Comparison of ENCODE assay signal across 15 cellular contexts in genomic region chr3:11757441-11757875, GRCh38.
DNase-seq lines count a peak whose midpoint lies in the region; ATAC-seq, FAIRE-seq and TF ChIP-seq lines count a peak whose summit lies in the region.
"Had no signal": no experiment of that assay in that cellular context is flagged by ENCODE, and none has a peak within 500 bp of the region (broad histone marks: within the 10 kb centered on the region; RNA-seq: fewer than 3 reads in every experiment).

No MANE protein-coding gene starts in this region.

- no peak overlapping the region for H3K18ac ChIP-seq in neuronal stem cell (ENCODE audit: low read length)

- H3K4me3 ChIP-seq in K562 (no peak overlapping the region), neuronal stem cell (ENCODE audit: low read length in 2 of 2) (no peak overlapping the region)
- H3K4me3 ChIP-seq: sigmoid colon, SJSA1, thoracic aorta had no signal

- H2AK5ac ChIP-seq in neuronal stem cell (ENCODE audit: low read depth, low read length): no peak overlapping the region

- CTCF ChIA-PET in K562 (lab: Yijun Ruan, JAX; ENCODE audit: low intra/inter-chr PET ratio): no interaction called here

- no peak overlapping the region for H2BK15ac ChIP-seq in neuronal stem cell (ENCODE audit: low read length)

- H3K9ac ChIP-seq in K562 (ENCODE audit: insufficient read depth in 1 of 2, low read depth in 2 of 2, low read length in 2 of 2) (no peak overlapping the region), neuronal stem cell (ENCODE audit: low read depth, low read length, poor library complexity) (no peak overlapping the region)

- in situ Hi-C loops in K562 (cut with MboI): no loop called here

- no peak overlapping the region for H3K27ac ChIP-seq in K562 (ENCODE audit: extremely low read depth, low read depth, low read length)
- no peak overlapping the region for H3K27ac ChIP-seq in neuronal stem cell (replicated peaks; ENCODE audit: low read length)
- H3K27ac ChIP-seq: sigmoid colon, SJSA1, thoracic aorta had no signal

- H3K4ac ChIP-seq in neuronal stem cell (ENCODE audit: low read length): no peak overlapping the region

- H3K4me1 ChIP-seq in K562 (replicated peaks in 1 of 2; ENCODE audit: control insufficient read depth in 2 of 2, insufficient read depth in 2 of 2, low read length in 2 of 2) (no peaks in the 10 kb centered on the region), neuronal stem cell (ENCODE audit: control insufficient read depth in 2 of 2, insufficient read depth in 1 of 2, low read depth in 1 of 2, low read length in 2 of 2) (peaks cover 0 to 12% of the 10 kb centered on the region in 2 donors)
- H3K4me1 ChIP-seq: sigmoid colon had no signal

- no peak overlapping the region for H3K23ac ChIP-seq in neuronal stem cell (ENCODE audit: low read depth, low read length, poor library complexity)

- POLR2A ChIA-PET in K562 (lab: Yijun Ruan, JAX): no interaction called here

- H4K91ac ChIP-seq in neuronal stem cell (ENCODE audit: low read depth, low read length, poor library complexity): no peak overlapping the region

- H3K27me3 ChIP-seq in K562 (ENCODE audit: control insufficient read depth in 2 of 2, insufficient read depth in 2 of 2, low read length in 2 of 2) (peaks cover 49 to 67% of the 10 kb centered on the region in 2 experiments), neuronal stem cell (ENCODE audit: control insufficient read depth in 3 of 3, insufficient read depth in 3 of 3, low read depth in 1 of 3, low read length in 3 of 3) (no peaks in the 10 kb centered on the region)
- H3K27me3 ChIP-seq: sigmoid colon, SJSA1 had no signal

- no peaks in the 10 kb centered on the region for H3K9me1 ChIP-seq in K562 (ENCODE audit: control insufficient read depth, insufficient read depth, low read length)

- H2BK5ac ChIP-seq in neuronal stem cell (ENCODE audit: low read length): no peak overlapping the region

- H2AFZ ChIP-seq in K562 (ENCODE audit: low read depth, low read length) (no peak overlapping the region), neuronal stem cell (ENCODE audit: low read length) (peak overlapping the region; percentile 71)

- H3K79me2 ChIP-seq in K562 (ENCODE audit: control insufficient read depth, insufficient read depth, low read length): no peaks in the 10 kb centered on the region

- no peak for TF ChIP-seq POLR2A in K562 (conservative IDR thresholded peaks at IDR 0.05)

- TF ChIP-seq EP300 in K562 (IDR thresholded peaks at IDR 0.05; ENCODE audit: low read length): no peak

- H3K9me3 ChIP-seq in K562 (replicated peaks; ENCODE audit: control insufficient read depth, insufficient read depth, low read depth, low read length) (no peaks in the 10 kb centered on the region), neuronal stem cell (replicated peaks in 1 of 2; ENCODE audit: control insufficient read depth in 2 of 2, insufficient read depth in 1 of 2, low read depth in 1 of 2, low read length in 2 of 2) (peaks cover 0 to 2% of the 10 kb centered on the region in 2 donors)
- H3K9me3 ChIP-seq: sigmoid colon, SJSA1, thoracic aorta had no signal

- peak; percentile 7 for DNase-seq in ELF-1 (ENCODE audit: low read depth, low spot score)
- peak; percentile 67 for DNase-seq in LHCN-M2 (ENCODE audit: low read depth)
- DNase-seq in K562 (ENCODE audit: extremely low read depth in 1 of 4, low spot score in 3 of 4): peak in 1 of 4 experiments; percentile 15
- DNase-seq in neuronal stem cell (ENCODE audit: low spot score): no peak
- no peak for DNase-seq in CD1c-positive myeloid dendritic cell (ENCODE audit: extremely low spot score)
- DNase-seq: activated B cell treated with CpG ODN at 0.5 μM for 24 hours, NCI-H2171, sigmoid colon had no signal

- H3K4me2 ChIP-seq in K562 (ENCODE audit: insufficient read depth, low read length) (no peak overlapping the region), neuronal stem cell (ENCODE audit: insufficient read depth, low read length, poor library complexity, severe bottlenecking) (no peak overlapping the region)

- under 1% methylated on average over 9 of the region's 9 CpGs for WGBS in K562 (ENCODE audit: insufficient coverage, low coverage, missing lambda C conversion rate)
- no CpG with 5 or more reads among the region's 9 CpGs for WGBS in neuronal stem cell (ENCODE audit: extremely low coverage in 2 of 2, insufficient read length in 2 of 2, insufficient replicate concordance in 1 of 2), 2 donors

- H4K20me1 ChIP-seq in K562 (replicated peaks; ENCODE audit: control insufficient read depth, insufficient read depth, low read length): 0 out of 2 replicates have a peak, but pooled peaks cover 8% of the 10 kb centered on the region

- intact Hi-C loops in K562 (cut with micrococcal nuclease): no loop called here

- H3K14ac ChIP-seq in neuronal stem cell (ENCODE audit: low read length): no peak overlapping the region

- ATAC-seq in K562 (peak; percentile 50), HG02610 (IDR thresholded peaks at IDR 0.05; ENCODE audit: unreplicated experiment) (no peak), HG03442 (IDR thresholded peaks at IDR 0.05; ENCODE audit: unreplicated experiment) (no peak)

- no peak overlapping the region for H2BK120ac ChIP-seq in neuronal stem cell (ENCODE audit: low read depth, low read length)

- no peak for FAIRE-seq in K562 (lab: Jason Lieb, UNC)
- FAIRE-seq: endothelial cell of umbilical vein, GM12892, H54 had no signal

- no peak for TF ChIP-seq CTCF in K562 (IDR thresholded peaks at IDR 0.05 in 2 of 3, conservative IDR thresholded peaks at IDR 0.05 in 1 of 3; ENCODE audit: insufficient read depth in 2 of 3, low read depth in 1 of 3, low read length in 3 of 3)

- H4K8ac ChIP-seq in neuronal stem cell (ENCODE audit: low read depth, low read length): no peak overlapping the region

- no peaks in the 10 kb centered on the region for H3K36me3 ChIP-seq in K562 (ENCODE audit: control insufficient read depth, insufficient read depth, low read length)
- H3K36me3 ChIP-seq in neuronal stem cell (replicated peaks in 1 of 2; ENCODE audit: control insufficient read depth in 2 of 2, insufficient read depth in 2 of 2, low read length in 2 of 2): no peaks in the 10 kb centered on the region
- H3K36me3 ChIP-seq: sigmoid colon, SJSA1, thoracic aorta had no signal

- no TSS peak for BruUV-seq in K562 (replicated peaks; lab: Mats Ljungman, UMichigan)

- H2BK12ac ChIP-seq in neuronal stem cell (ENCODE audit: low read length): no peak overlapping the region

- TF ChIP-seq RAD21 in K562 (CRISPR knock-in tag; conservative IDR thresholded peaks at IDR 0.05 in 1 of 2, IDR thresholded peaks at IDR 0.05 in 1 of 2): no peak

- no peaks in the 10 kb centered on the region for H3K79me1 ChIP-seq in neuronal stem cell (ENCODE audit: low read depth, low read length)

TF ChIP-seq in K562, 482 proteins besides CTCF, POLR2A, EP300 and RAD21 (continues in another document):
- TF ChIP-seq ZSCAN29 (IDR thresholded peaks at IDR 0.05) (no peak), TOE1 (IDR thresholded peaks at IDR 0.05; ENCODE audit: borderline replicate concordance) (no peak), TOE1 (CRISPR knock-in tag; IDR thresholded peaks at IDR 0.05; ENCODE audit: borderline replicate concordance, low read depth) (no peak), PBX2 (CRISPR knock-in tag; IDR thresholded peaks at IDR 0.05; ENCODE audit: low read depth) (no peak), PBX2 (tag; conservative IDR thresholded peaks at IDR 0.05; ENCODE audit: low read depth) (peak; percentile 49), CREM (IDR thresholded peaks at IDR 0.05; ENCODE audit: low read depth) (peak; percentile 69), JUN (IDR thresholded peaks at IDR 0.05; ENCODE audit: borderline replicate concordance, low read depth, low read length) (peak; percentile 48; the same call in 1 of the 2 replicates), JUN (CRISPR knock-in tag; IDR thresholded peaks at IDR 0.05; ENCODE audit: borderline replicate concordance) (no peak), ZBTB9 (CRISPR knock-in tag; IDR thresholded peaks at IDR 0.05) (no peak), COPS2 (conservative IDR thresholded peaks at IDR 0.05) (no peak), RB1 (IDR thresholded peaks at IDR 0.05; ENCODE audit: low read depth) (no peak), RBBP5 (IDR thresholded peaks at IDR 0.05; ENCODE audit: borderline replicate concordance, insufficient read depth, low read length, poor library complexity, severe bottlenecking) (no peak), DLX4 (CRISPR knock-in tag; IDR thresholded peaks at IDR 0.05) (no peak)

Comparison
In these comparisons a context has a peak if more than half of its experiments do, and no peak if none do; other contexts are left out.
1. DNase-seq: peak in ELF-1 (single experiment) and LHCN-M2 (single experiment); none in neuronal stem cell (single experiment) and CD1c-positive myeloid dendritic cell (single experiment).